In the genomic region with DNA sequence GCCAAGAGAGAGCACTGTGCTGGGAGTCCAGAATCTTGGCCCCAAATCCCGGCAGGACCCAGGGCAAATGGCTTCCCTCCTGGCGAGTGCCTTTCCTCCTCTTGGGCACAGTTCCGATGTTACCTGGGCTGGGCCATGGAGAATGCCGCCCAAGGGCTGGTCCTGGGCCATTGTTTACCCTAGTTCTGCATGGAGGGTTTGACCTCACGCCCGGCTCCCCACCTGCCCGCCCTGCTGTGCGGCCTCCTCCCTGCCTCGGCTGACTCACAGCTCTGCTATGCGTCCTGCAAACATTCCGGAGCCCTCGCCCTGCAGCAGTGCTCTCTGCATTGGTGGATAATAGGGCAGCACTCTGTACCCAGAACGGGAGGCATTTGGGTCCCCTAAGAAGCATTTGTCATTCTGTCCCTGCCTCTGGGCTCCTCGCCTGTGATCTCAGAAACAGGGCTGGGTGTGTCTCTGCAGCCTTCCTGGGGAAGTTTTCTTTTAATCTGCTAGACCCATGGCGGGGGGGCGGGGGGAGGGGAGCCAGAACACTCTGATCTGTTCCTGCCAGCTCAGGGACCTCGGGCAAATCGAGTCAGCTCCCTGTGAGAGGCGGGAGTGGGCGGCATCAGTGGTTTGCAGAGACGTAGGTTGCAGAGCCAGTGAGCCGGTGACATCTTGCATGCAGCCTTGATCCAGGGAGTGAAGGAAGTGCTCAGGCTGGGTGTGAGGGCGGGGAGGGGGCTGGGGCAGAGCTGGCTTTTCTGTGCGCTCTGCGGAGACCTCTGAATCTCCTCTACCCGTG, we compare ENCODE assay signal across 8 cellular contexts. TPM values are rescaled to one million over a fixed set of nuclear protein-coding genes. Genes with fewer than 3 reads are reported as not detected.
A peak's percentile ranks its signal among the peaks of the same experiment; 100 is the strongest.
DNase-seq lines count a peak whose midpoint lies in the region; ATAC-seq and TF ChIP-seq lines count a peak whose summit lies in the region.

No MANE protein-coding gene starts in this region.

- no peak overlapping the region for H2BK15ac ChIP-seq in mesendoderm (replicated peaks; ENCODE audit: low read depth)

- peak overlapping the region; percentile 66 for H3K9ac ChIP-seq in HUES6 (ENCODE audit: low read length)
- peak overlapping the region; percentile 28 for H3K9ac ChIP-seq in mesendoderm (ENCODE audit: low read length)

- H2BK120ac ChIP-seq in mesendoderm (ENCODE audit: low read depth, low read length), result peak overlapping the region; percentile 6

- peaks cover 3% of the 10 kb centered on the region for H3K9me3 Mint-ChIP-seq in stimulated activated effector memory CD8-positive, alpha-beta T cell treated with anti-CD3 and anti-CD28 coated beads, Interleukin-12 subunit alpha, Interleukin-12 subunit beta, amount 100 ng/mL, for 72 hours

- H3K18ac ChIP-seq in mesendoderm (ENCODE audit: low read length), result peak overlapping the region; percentile 0

- no peak overlapping the region for H3K27ac Mint-ChIP-seq in stimulated activated effector memory CD8-positive, alpha-beta T cell treated with anti-CD3 and anti-CD28 coated beads, Interleukin-12 subunit alpha, Interleukin-12 subunit beta, amount 100 ng/mL, for 72 hours

- no peak overlapping the region for H4K8ac ChIP-seq in mesendoderm (ENCODE audit: low read depth, low read length)

- H3K27ac ChIP-seq in HUES6 (ENCODE audit: low read depth, low read length) (peak overlapping the region; percentile 45; the same call in 1 of the 2 replicates), ectodermal cell (ENCODE audit: insufficient read depth, low read depth, low read length, poor library complexity, severe bottlenecking) (peak overlapping the region; percentile 79), mesendoderm (ENCODE audit: low read depth, low read length) (peak overlapping the region; percentile 75)

- no peaks in the 10 kb centered on the region for H3K27me3 ChIP-seq in HUES6 (ENCODE audit: control insufficient read depth, insufficient read depth, low read length)
- H3K27me3 ChIP-seq in ectodermal cell (ENCODE audit: control insufficient read depth, insufficient read depth, low read length, poor library complexity, severe bottlenecking), result no peaks in the 10 kb centered on the region
- H3K27me3 ChIP-seq in mesendoderm (ENCODE audit: insufficient read depth, low read length, poor library complexity), result no peaks in the 10 kb centered on the region

- H3K36me3 ChIP-seq in HUES6 (ENCODE audit: control insufficient read depth, insufficient read depth, low read length), result no peaks in the 10 kb centered on the region
- no peaks in the 10 kb centered on the region for H3K36me3 ChIP-seq in ectodermal cell (ENCODE audit: control insufficient read depth, insufficient read depth, low read length)
- H3K36me3 ChIP-seq in mesendoderm (ENCODE audit: control insufficient read depth, insufficient read depth, low read length), result no peaks in the 10 kb centered on the region

- no peak overlapping the region for H2BK5ac ChIP-seq in mesendoderm (ENCODE audit: low read length)

- H3K79me1 ChIP-seq in mesendoderm (ENCODE audit: low read length), result no peaks in the 10 kb centered on the region

- 3 to 4% methylated on average over 26 of the region's 26 CpGs for WGBS in ectodermal cell, 2 experiments
- WGBS in mesendoderm (ENCODE audit: extremely low coverage, insufficient coverage, low lambda C conversion rate), result no CpG with 5 or more reads among the region's 26 CpGs

- H3K4me1 Mint-ChIP-seq in stimulated activated effector memory CD8-positive, alpha-beta T cell treated with anti-CD3 and anti-CD28 coated beads, Interleukin-12 subunit alpha, Interleukin-12 subunit beta, amount 100 ng/mL, for 72 hours, result peaks cover 15% of the 10 kb centered on the region

- TF ChIP-seq CTCF in AG10803 (conservative IDR thresholded peaks at IDR 0.05; ENCODE audit: low read length), result no peak

- H3K23ac ChIP-seq in mesendoderm (ENCODE audit: low read length), result no peak overlapping the region

- H3K4me1 ChIP-seq in HUES6 (ENCODE audit: control insufficient read depth, insufficient read depth, low read length) (peaks cover 24% of the 10 kb centered on the region), ectodermal cell (ENCODE audit: control insufficient read depth, insufficient read depth, low read length) (peaks cover 20% of the 10 kb centered on the region), mesendoderm (ENCODE audit: control insufficient read depth, low read depth, low read length) (peaks cover 6% of the 10 kb centered on the region)

- DNase-seq in AG10803 (ENCODE audit: low read depth) (peak; percentile 67), mesendoderm (peak; percentile 98), NAMALWA (ENCODE audit: low spot score) (no peak)
- peak; percentile 85 to 89 for DNase-seq in activated CD4-positive, alpha-beta T cell treated with anti-CD3 and anti-CD28 coated beads, Interleukin-2, amount 50 U/mL, for 4 hours
- no peak for DNase-seq in stimulated activated effector memory CD8-positive, alpha-beta T cell treated with anti-CD3 and anti-CD28 coated beads, Interleukin-12 subunit alpha, Interleukin-12 subunit beta, amount 100 ng/mL, for 72 hours (ENCODE audit: low spot score in 2 of 2)

- H3K9me3 ChIP-seq in HUES6 (ENCODE audit: control insufficient read depth, insufficient read depth, low read depth, low read length) (peaks cover 16% of the 10 kb centered on the region; the same call in 1 of the 2 replicates), ectodermal cell (ENCODE audit: control insufficient read depth, low read length) (no peaks in the 10 kb centered on the region)

- H4K5ac ChIP-seq in mesendoderm (ENCODE audit: low read length), result no peak overlapping the region

- peak overlapping the region; percentile 16 for H3K4me3 Mint-ChIP-seq in stimulated activated effector memory CD8-positive, alpha-beta T cell treated with anti-CD3 and anti-CD28 coated beads, Interleukin-12 subunit alpha, Interleukin-12 subunit beta, amount 100 ng/mL, for 72 hours

- H3K56ac ChIP-seq in mesendoderm (ENCODE audit: low read length), result peak overlapping the region; percentile 81

- H3K4ac ChIP-seq in mesendoderm (ENCODE audit: low read depth, low read length), result no peak overlapping the region

- H3K4me2 ChIP-seq in mesendoderm (ENCODE audit: low read length), result peak overlapping the region; percentile 61

- H2AK5ac ChIP-seq in mesendoderm (ENCODE audit: low read length), result no peak overlapping the region

- no peaks in the 10 kb centered on the region for H3K36me3 Mint-ChIP-seq in stimulated activated effector memory CD8-positive, alpha-beta T cell treated with anti-CD3 and anti-CD28 coated beads, Interleukin-12 subunit alpha, Interleukin-12 subunit beta, amount 100 ng/mL, for 72 hours

- H3K79me2 ChIP-seq in mesendoderm (ENCODE audit: control insufficient read depth, insufficient read depth, low read length), result no peaks in the 10 kb centered on the region

- no peak overlapping the region for H3K4me3 ChIP-seq in AG10803 (ENCODE audit: low read length)
- peak overlapping the region; percentile 53 for H3K4me3 ChIP-seq in HUES6 (ENCODE audit: low read depth, low read length)
- H3K4me3 ChIP-seq in ectodermal cell (ENCODE audit: insufficient read depth, low read depth, low read length), result peak overlapping the region; percentile 11
- H3K4me3 ChIP-seq in mesendoderm (ENCODE audit: low read length), result no peak overlapping the region

- peak; percentile 78 for ATAC-seq in stimulated activated effector memory CD8-positive, alpha-beta T cell treated with anti-CD3 and anti-CD28 coated beads, Interleukin-12 subunit alpha, Interleukin-12 subunit beta, amount 100 ng/mL, for 72 hours
- ATAC-seq in GM21786 (IDR thresholded peaks at IDR 0.05; ENCODE audit: unreplicated experiment), result no peak

RNA-seq across cellular contexts. Expression of gene SMIM38, which starts 32.9 kb away (rescaled TPM):
- 0.30 TPM for polyA plus RNA-seq in ectodermal cell (2013, experiment 1 of 4)
- 0.25 TPM for polyA plus RNA-seq in ectodermal cell (2013, experiment 2 of 4)
- polyA plus RNA-seq in ectodermal cell (2013, experiment 3 of 4), result not detected
- polyA plus RNA-seq in ectodermal cell (2013, experiment 4 of 4), result 0.36 TPM
- not detected for polyA plus RNA-seq in mesendoderm (2013, experiment 1 of 2)
- 0.11 TPM for polyA plus RNA-seq in mesendoderm (2013, experiment 2 of 2)

Comparison
In these comparisons a context has a peak if more than half of its experiments do, and no peak if none do; other contexts are left out.
1. DNase-seq: peak in AG10803 (single experiment), activated CD4-positive, alpha-beta T cell treated with anti-CD3 and anti-CD28 coated beads, Interleukin-2, amount 50 U/mL, for 4 hours (2 of 2) and mesendoderm (single experiment); none in stimulated activated effector memory CD8-positive, alpha-beta T cell treated with anti-CD3 and anti-CD28 coated beads, Interleukin-12 subunit alpha, Interleukin-12 subunit beta, amount 100 ng/mL, for 72 hours (0 of 2) and NAMALWA (single experiment).
2. H3K4me3 ChIP-seq: peak in HUES6 (single experiment) and ectodermal cell (single experiment); none in AG10803 (single experiment) and mesendoderm (single experiment).
3. Peak in every context shown above with its lines, with median percentiles within 50 percentile points of each other: H3K27ac ChIP-seq.